In genomic region chr1:22052115-22053017, GRCh38 we compare ENCODE assay signal across 1 cellular context.
TF ChIP-seq lines count a peak whose summit lies in the region.

TSS of gene CDC42 (plus strand) at chr1:22052709. CDS start at chr1:22078479, 25,770 bp downstream.

TF ChIP-seq in GM23338, 12 proteins besides CTCF, POLR2A, EP300 and RAD21 (continued from another document):
- TF ChIP-seq, protein P1, sequence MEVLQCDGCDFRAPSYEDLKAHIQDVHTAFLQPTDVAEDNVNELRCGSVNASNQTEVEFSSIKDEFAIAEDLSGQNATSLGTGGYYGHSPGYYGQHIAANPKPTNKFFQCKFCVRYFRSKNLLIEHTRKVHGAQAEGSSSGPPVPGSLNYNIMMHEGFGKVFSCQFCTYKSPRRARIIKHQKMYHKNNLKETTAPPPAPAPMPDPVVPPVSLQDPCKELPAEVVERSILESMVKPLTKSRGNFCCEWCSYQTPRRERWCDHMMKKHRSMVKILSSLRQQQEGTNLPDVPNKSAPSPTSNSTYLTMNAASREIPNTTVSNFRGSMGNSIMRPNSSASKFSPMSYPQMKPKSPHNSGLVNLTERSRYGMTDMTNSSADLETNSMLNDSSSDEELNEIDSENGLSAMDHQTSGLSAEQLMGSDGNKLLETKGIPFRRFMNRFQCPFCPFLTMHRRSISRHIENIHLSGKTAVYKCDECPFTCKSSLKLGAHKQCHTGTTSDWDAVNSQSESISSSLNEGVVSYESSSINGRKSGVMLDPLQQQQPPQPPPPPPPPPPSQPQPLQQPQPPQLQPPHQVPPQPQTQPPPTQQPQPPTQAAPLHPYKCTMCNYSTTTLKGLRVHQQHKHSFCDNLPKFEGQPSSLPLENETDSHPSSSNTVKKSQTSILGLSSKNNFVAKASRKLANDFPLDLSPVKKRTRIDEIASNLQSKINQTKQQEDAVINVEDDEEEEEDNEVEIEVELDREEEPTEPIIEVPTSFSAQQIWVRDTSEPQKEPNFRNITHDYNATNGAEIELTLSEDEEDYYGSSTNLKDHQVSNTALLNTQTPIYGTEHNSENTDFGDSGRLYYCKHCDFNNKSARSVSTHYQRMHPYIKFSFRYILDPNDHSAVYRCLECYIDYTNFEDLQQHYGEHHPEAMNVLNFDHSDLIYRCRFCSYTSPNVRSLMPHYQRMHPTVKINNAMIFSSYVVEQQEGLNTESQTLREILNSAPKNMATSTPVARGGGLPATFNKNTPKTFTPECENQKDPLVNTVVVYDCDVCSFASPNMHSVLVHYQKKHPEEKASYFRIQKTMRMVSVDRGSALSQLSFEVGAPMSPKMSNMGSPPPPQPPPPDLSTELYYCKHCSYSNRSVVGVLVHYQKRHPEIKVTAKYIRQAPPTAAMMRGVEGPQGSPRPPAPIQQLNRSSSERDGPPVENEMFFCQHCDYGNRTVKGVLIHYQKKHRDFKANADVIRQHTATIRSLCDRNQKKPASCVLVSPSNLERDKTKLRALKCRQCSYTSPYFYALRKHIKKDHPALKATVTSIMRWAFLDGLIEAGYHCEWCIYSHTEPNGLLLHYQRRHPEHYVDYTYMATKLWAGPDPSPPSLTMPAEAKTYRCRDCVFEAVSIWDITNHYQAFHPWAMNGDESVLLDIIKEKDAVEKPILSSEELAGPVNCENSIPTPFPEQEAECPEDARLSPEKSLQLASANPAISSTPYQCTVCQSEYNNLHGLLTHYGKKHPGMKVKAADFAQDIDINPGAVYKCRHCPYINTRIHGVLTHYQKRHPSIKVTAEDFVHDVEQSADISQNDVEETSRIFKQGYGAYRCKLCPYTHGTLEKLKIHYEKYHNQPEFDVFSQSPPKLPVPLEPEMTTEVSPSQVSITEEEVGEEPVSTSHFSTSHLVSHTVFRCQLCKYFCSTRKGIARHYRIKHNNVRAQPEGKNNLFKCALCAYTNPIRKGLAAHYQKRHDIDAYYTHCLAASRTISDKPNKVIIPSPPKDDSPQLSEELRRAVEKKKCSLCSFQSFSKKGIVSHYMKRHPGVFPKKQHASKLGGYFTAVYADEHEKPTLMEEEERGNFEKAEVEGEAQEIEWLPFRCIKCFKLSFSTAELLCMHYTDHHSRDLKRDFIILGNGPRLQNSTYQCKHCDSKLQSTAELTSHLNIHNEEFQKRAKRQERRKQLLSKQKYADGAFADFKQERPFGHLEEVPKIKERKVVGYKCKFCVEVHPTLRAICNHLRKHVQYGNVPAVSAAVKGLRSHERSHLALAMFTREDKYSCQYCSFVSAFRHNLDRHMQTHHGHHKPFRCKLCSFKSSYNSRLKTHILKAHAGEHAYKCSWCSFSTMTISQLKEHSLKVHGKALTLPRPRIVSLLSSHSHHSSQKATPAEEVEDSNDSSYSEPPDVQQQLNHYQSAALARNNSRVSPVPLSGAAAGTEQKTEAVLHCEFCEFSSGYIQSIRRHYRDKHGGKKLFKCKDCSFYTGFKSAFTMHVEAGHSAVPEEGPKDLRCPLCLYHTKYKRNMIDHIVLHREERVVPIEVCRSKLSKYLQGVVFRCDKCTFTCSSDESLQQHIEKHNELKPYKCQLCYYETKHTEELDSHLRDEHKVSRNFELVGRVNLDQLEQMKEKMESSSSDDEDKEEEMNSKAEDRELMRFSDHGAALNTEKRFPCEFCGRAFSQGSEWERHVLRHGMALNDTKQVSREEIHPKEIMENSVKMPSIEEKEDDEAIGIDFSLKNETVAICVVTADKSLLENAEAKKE (CRISPR knock-in tag; IDR thresholded peaks at IDR 0.05), result no peak
- no peak for TF ChIP-seq REST (IDR thresholded peaks at IDR 0.05; ENCODE audit: unreplicated experiment)
- TF ChIP-seq CREB1 (CRISPR knock-in tag; IDR thresholded peaks at IDR 0.05; ENCODE audit: low read depth), result peak; percentile 96
- TF ChIP-seq ZNF331 (CRISPR knock-in tag; IDR thresholded peaks at IDR 0.05; ENCODE audit: low read depth), result no peak
- peak; percentile 96 for TF ChIP-seq POLR2AphosphoS5 (IDR thresholded peaks at IDR 0.05; ENCODE audit: low read depth)
- no peak for TF ChIP-seq NANOG (IDR thresholded peaks at IDR 0.05; ENCODE audit: borderline replicate concordance)
- TF ChIP-seq EZH2phosphoT487 (IDR thresholded peaks at IDR 0.05; ENCODE audit: unreplicated experiment), result no peak
- no peak for TF ChIP-seq EZH2 (IDR thresholded peaks at IDR 0.05; ENCODE audit: low read depth, unreplicated experiment)
- no peak for TF ChIP-seq ZNF114 (CRISPR knock-in tag; IDR thresholded peaks at IDR 0.05)
- TF ChIP-seq, protein P2, sequence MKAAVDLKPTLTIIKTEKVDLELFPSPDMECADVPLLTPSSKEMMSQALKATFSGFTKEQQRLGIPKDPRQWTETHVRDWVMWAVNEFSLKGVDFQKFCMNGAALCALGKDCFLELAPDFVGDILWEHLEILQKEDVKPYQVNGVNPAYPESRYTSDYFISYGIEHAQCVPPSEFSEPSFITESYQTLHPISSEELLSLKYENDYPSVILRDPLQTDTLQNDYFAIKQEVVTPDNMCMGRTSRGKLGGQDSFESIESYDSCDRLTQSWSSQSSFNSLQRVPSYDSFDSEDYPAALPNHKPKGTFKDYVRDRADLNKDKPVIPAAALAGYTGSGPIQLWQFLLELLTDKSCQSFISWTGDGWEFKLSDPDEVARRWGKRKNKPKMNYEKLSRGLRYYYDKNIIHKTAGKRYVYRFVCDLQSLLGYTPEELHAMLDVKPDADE (IDR thresholded peaks at IDR 0.05), result 0 out of 2 replicates have a peak, but pooled peaks have one; percentile 31
